In the genomic region with DNA sequence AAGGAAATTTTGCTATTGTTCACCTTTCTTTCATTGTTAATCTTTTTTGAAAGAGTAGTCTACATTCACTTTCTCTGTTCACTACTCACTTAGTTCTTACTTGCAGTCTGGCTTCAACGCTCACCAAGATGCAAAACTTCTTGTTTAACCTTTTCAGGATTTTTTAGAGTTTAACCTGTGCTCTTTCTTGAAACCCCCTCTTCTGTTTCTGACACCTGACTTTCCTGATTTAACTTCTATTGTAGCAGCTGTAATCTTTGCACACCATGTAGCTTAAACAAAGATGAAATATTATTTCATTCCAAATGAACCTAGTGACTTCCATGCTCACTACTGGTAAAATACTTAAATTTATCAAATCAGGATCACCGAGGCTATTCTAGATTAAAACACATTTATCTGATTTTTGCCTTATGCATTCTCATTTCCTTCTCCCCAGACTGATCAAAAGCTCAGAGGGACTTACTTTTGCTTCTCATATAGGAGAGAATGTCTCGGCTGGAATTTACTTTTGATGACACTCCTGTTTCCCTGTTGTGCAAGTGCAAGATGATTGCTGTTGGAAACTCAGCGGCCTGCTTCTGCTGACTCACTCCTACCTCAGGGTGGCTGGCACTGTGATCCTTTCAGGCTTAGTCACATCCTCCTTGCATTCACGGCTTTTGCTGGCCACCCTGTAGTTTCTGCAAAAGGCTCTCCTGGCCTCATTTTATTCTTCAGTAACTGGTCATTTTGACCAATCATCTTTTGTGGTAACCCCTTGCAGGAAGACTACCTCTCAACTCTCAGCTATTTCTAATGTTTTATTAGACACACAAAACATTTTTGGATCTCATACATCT, we compare ENCODE assay signal across 8 cellular contexts.
DNase-seq lines count a peak whose midpoint lies in the region; ATAC-seq, FAIRE-seq and TF ChIP-seq lines count a peak whose summit lies in the region.

No MANE protein-coding gene starts in this region.

- BruUV-seq in GM12878 (replicated peaks; lab: Mats Ljungman, UMichigan), result no TSS peak

- SMC1A ChIA-PET in GM12878 (lab: Charles Lee; ENCODE audit: uncharacterized antibody, unreplicated experiment), result no interaction called here

- intact Hi-C loops in GM12878 (cut with micrococcal nuclease; ENCODE audit: unreplicated experiment), result no loop called here
- intact Hi-C loops in lower lobe of right lung (cut with DNase I), result no loop called here

- H3K79me2 ChIP-seq in GM12878 (ENCODE audit: control insufficient read depth, insufficient read depth, low read length), result no peaks in the 10 kb centered on the region

- CTCF ChIA-PET in GM12878 (lab: Yijun Ruan, JAX), result no interaction called here

- H3K27ac ChIP-seq in GM12878 (ENCODE audit: control insufficient read depth, insufficient read depth) (no peak overlapping the region), lower lobe of right lung (no peak overlapping the region)

- TF ChIP-seq RAD21 in GM12878 (IDR thresholded peaks at IDR 0.05; ENCODE audit: insufficient read depth, low read depth, low read length), result no peak

- H3K4me2 ChIP-seq in GM12878 (ENCODE audit: control insufficient read depth, insufficient read depth), result no peak overlapping the region

- peak; percentile 54 for DNase-seq in Ammon's horn (ENCODE audit: low spot score)
- DNase-seq in HFF-Myc (ENCODE audit: extremely low read depth, low read depth), result peak; percentile 89
- DNase-seq in GM12878 (ENCODE audit: low read depth, low spot score), result no peak
- no peak for DNase-seq in lower lobe of right lung
- DNase-seq in stimulated activated effector memory CD8-positive, alpha-beta T cell treated with anti-CD3 and anti-CD28 coated beads, Interleukin-12 subunit alpha, Interleukin-12 subunit beta, amount 100 ng/mL, for 72 hours (ENCODE audit: low spot score in 2 of 2), result peak; percentile 15 to 67
- DNase-seq in cortex of kidney (lab: John Stamatoyannopoulos, UW), result no peak

- no peaks in the 10 kb centered on the region for H3K36me3 Mint-ChIP-seq in stimulated activated effector memory CD8-positive, alpha-beta T cell treated with anti-CD3 and anti-CD28 coated beads, Interleukin-12 subunit alpha, Interleukin-12 subunit beta, amount 100 ng/mL, for 72 hours

- in situ Hi-C loops in GM12878 (cut with MboI), result no loop called here

- TF ChIP-seq CTCF in HFF-Myc (IDR thresholded peaks at IDR 0.05; ENCODE audit: low read depth, low read length, missing control alignments), result no peak
- TF ChIP-seq CTCF in GM12878 (IDR thresholded peaks at IDR 0.05 in 2 of 3, conservative IDR thresholded peaks at IDR 0.05 in 1 of 3; ENCODE audit: control insufficient read depth in 2 of 3, extremely low read depth in 1 of 3, insufficient read depth in 1 of 3, low read depth in 3 of 3, low read length in 3 of 3), result no peak
- no peak for TF ChIP-seq CTCF in lower lobe of right lung (IDR thresholded peaks at IDR 0.05)

- H3K36me3 ChIP-seq in GM12878 (ENCODE audit: control insufficient read depth in 2 of 2, insufficient read depth in 2 of 2, low read length in 1 of 2) (no peaks in the 10 kb centered on the region), lower lobe of right lung (no peaks in the 10 kb centered on the region)

- peak; percentile 100 for ATAC-seq in SK-N-SH treated with all-trans-retinoic acid at 6 μM for 48 hours
- ATAC-seq in GM12878, result peak; percentile 56
- ATAC-seq in lower lobe of right lung, result peak; percentile 55 to 66
- ATAC-seq in stimulated activated effector memory CD8-positive, alpha-beta T cell treated with anti-CD3 and anti-CD28 coated beads, Interleukin-12 subunit alpha, Interleukin-12 subunit beta, amount 100 ng/mL, for 72 hours, result peak; percentile 100
- no peak for ATAC-seq in GM21367 (IDR thresholded peaks at IDR 0.05; ENCODE audit: unreplicated experiment)

- H3K4me1 ChIP-seq in GM12878 (ENCODE audit: control insufficient read depth, insufficient read depth, low read length) (no peaks in the 10 kb centered on the region), lower lobe of right lung (no peaks in the 10 kb centered on the region)

- POLR2A ChIA-PET in GM12878 (lab: Charles Lee), result no interaction called here

- H3K4me3 ChIP-seq in HFF-Myc (replicated peaks; ENCODE audit: low read depth, low read length), result peak overlapping the region; percentile 5; the same call in 1 of the 2 replicates
- H3K4me3 ChIP-seq in GM12878, result no peak overlapping the region
- H3K4me3 ChIP-seq in lower lobe of right lung, result no peak overlapping the region

- under 1% methylated on average over 5 of the region's 5 CpGs for WGBS in GM12878 (ENCODE audit: insufficient coverage, insufficient replicate concordance, low lambda C conversion rate, missing lambda C conversion rate)

- H3K9me3 ChIP-seq in GM12878 (replicated peaks; ENCODE audit: control insufficient read depth, insufficient read depth, low read length), result no peaks in the 10 kb centered on the region
- no peaks in the 10 kb centered on the region for H3K9me3 ChIP-seq in lower lobe of right lung

- H2AFZ ChIP-seq in GM12878 (ENCODE audit: control insufficient read depth, low read depth, low read length), result no peak overlapping the region

- no peak for TF ChIP-seq EP300 in GM12878 (IDR thresholded peaks at IDR 0.05; ENCODE audit: borderline replicate concordance in 1 of 2, control insufficient read depth in 1 of 2, low read depth in 2 of 2, low read length in 2 of 2)

- peaks cover 19% of the 10 kb centered on the region for H3K4me1 Mint-ChIP-seq in stimulated activated effector memory CD8-positive, alpha-beta T cell treated with anti-CD3 and anti-CD28 coated beads, Interleukin-12 subunit alpha, Interleukin-12 subunit beta, amount 100 ng/mL, for 72 hours

- H3K9me3 Mint-ChIP-seq in stimulated activated effector memory CD8-positive, alpha-beta T cell treated with anti-CD3 and anti-CD28 coated beads, Interleukin-12 subunit alpha, Interleukin-12 subunit beta, amount 100 ng/mL, for 72 hours, result no peaks in the 10 kb centered on the region

- H3K27ac Mint-ChIP-seq in stimulated activated effector memory CD8-positive, alpha-beta T cell treated with anti-CD3 and anti-CD28 coated beads, Interleukin-12 subunit alpha, Interleukin-12 subunit beta, amount 100 ng/mL, for 72 hours, result no peak overlapping the region

- no peaks in the 10 kb centered on the region for H4K20me1 ChIP-seq in GM12878 (ENCODE audit: control insufficient read depth, insufficient read depth)

- H3K27me3 ChIP-seq in GM12878 (replicated peaks in 1 of 2; ENCODE audit: control insufficient read depth in 2 of 2, insufficient read depth in 2 of 2, low read length in 1 of 2), result no peaks in the 10 kb centered on the region
- H3K27me3 ChIP-seq in lower lobe of right lung (ENCODE audit: low read depth), result no peaks in the 10 kb centered on the region

- H3K4me3 Mint-ChIP-seq in stimulated activated effector memory CD8-positive, alpha-beta T cell treated with anti-CD3 and anti-CD28 coated beads, Interleukin-12 subunit alpha, Interleukin-12 subunit beta, amount 100 ng/mL, for 72 hours, result no peak overlapping the region

- no peak for TF ChIP-seq POLR2A in GM12878 (IDR thresholded peaks at IDR 0.05; ENCODE audit: low read depth, low read length)

- RAD21 ChIA-PET in GM12878 (lab: Charles Lee; ENCODE audit: unreplicated experiment), result no interaction called here

- no peak overlapping the region for H3K9ac ChIP-seq in GM12878 (ENCODE audit: control insufficient read depth, insufficient read depth, low read length)

- FAIRE-seq in GM12878 (lab: Jason Lieb, UNC), result no peak

TF ChIP-seq in SK-N-SH treated with all-trans-retinoic acid at 6 μM for 48 hours, 23 proteins besides CTCF, POLR2A, EP300 and RAD21 (continues in another document):
- TF ChIP-seq ZFP3 (CRISPR knock-in tag; IDR thresholded peaks at IDR 0.05) (no peak), CSDC2 (CRISPR knock-in tag; IDR thresholded peaks at IDR 0.05) (no peak), BACH2 (CRISPR knock-in tag; IDR thresholded peaks at IDR 0.05; ENCODE audit: borderline replicate concordance) (no peak)
- TF ChIP-seq, protein P1, sequence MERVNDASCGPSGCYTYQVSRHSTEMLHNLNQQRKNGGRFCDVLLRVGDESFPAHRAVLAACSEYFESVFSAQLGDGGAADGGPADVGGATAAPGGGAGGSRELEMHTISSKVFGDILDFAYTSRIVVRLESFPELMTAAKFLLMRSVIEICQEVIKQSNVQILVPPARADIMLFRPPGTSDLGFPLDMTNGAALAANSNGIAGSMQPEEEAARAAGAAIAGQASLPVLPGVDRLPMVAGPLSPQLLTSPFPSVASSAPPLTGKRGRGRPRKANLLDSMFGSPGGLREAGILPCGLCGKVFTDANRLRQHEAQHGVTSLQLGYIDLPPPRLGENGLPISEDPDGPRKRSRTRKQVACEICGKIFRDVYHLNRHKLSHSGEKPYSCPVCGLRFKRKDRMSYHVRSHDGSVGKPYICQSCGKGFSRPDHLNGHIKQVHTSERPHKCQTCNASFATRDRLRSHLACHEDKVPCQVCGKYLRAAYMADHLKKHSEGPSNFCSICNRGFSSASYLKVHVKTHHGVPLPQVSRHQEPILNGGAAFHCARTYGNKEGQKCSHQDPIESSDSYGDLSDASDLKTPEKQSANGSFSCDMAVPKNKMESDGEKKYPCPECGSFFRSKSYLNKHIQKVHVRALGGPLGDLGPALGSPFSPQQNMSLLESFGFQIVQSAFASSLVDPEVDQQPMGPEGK (CRISPR knock-in tag; IDR thresholded peaks at IDR 0.05; ENCODE audit: borderline replicate concordance), result no peak

TF ChIP-seq in GM12878, 131 proteins besides CTCF, POLR2A, EP300 and RAD21:
- no peak for TF ChIP-seq TARDBP (IDR thresholded peaks at IDR 0.05; ENCODE audit: borderline replicate concordance)
- no peak for TF ChIP-seq KAT2A (conservative IDR thresholded peaks at IDR 0.05; ENCODE audit: control insufficient read depth, low read depth, low read length)
- no peak for TF ChIP-seq NBN (IDR thresholded peaks at IDR 0.05)
- TF ChIP-seq SMAD5 (IDR thresholded peaks at IDR 0.05; ENCODE audit: low read depth), result no peak
- no peak for TF ChIP-seq NRF1 (conservative IDR thresholded peaks at IDR 0.05; ENCODE audit: low read depth, low read length)
- no peak for TF ChIP-seq SMAD1 (IDR thresholded peaks at IDR 0.05; ENCODE audit: low read depth, partially characterized antibody)
- no peak for TF ChIP-seq TCF3 (IDR thresholded peaks at IDR 0.05; ENCODE audit: borderline replicate concordance, insufficient read depth, low read depth, low read length)
- no peak for TF ChIP-seq BCL11A (IDR thresholded peaks at IDR 0.05; ENCODE audit: low read depth, low read length)

Comparison
In these comparisons a context has a peak if more than half of its experiments do, and no peak if none do; other contexts are left out.
1. DNase-seq: peak in Ammon's horn (single experiment), HFF-Myc (single experiment) and stimulated activated effector memory CD8-positive, alpha-beta T cell treated with anti-CD3 and anti-CD28 coated beads, Interleukin-12 subunit alpha, Interleukin-12 subunit beta, amount 100 ng/mL, for 72 hours (2 of 2); none in GM12878 (single experiment), lower lobe of right lung (single experiment) and cortex of kidney (single experiment).